10 cellular contexts compared by ENCODE assay signal in the genomic region with DNA sequence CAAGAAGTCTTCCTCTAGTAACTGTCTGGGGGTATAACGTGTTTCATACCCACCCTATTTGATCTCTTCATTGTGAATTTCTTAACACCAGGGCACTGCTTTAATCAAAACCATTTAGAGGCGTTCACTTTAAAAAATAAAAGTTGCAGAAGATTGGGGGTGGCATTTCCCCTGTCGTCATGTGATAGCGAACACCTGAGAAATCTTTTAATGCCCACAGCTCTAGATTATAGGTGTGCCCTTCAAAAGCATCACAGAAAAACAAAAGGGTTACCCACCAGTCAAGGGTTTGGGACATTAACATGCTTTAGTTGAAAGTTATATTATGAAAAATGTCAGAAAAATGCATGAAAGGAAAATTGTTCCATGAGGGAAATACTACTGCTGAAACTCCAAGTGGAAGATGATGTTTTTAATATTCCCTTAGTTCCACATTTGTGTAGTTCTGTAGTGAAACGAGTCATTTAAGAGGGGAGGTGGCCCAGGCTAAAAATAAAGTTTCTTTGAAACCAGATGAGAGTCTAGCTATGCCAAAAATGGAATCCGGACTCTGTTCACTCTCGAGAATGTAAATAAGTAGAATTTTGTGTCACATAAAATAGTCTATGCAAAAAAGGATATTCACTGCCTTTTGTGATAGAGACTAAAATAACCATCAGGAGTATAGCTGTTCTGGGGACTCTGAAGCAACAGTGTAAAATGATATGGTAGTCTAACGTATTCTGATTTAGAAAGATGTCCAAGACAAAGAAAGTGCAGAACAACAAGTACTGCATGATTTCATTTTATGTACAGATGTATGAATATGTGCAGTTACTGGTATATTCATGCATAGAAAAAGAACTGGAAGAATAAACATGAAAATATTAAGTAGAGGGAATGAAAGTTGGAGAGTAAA. TPM values are rescaled to one million over a fixed set of nuclear protein-coding genes. Genes with fewer than 3 reads are reported as not detected.
A peak's percentile ranks its signal among the peaks of the same experiment; 100 is the strongest.
DNase-seq lines count a peak whose midpoint lies in the region; ATAC-seq and TF ChIP-seq lines count a peak whose summit lies in the region.
"Had no signal": no experiment of that assay in that cellular context is flagged by ENCODE, and none has a peak within 500 bp of the region (broad histone marks: within the 10 kb centered on the region; RNA-seq: fewer than 3 reads in every experiment).

No MANE protein-coding gene starts in this region.

- H3K9me3 ChIP-seq in left ventricle myocardium inferior (replicated peaks), result no peaks in the 10 kb centered on the region

- H3K4me3 Mint-ChIP-seq in activated B cell treated with CpG ODN at 0.5 μM for 24 hours, result peak overlapping the region; percentile 76
- H3K4me3 Mint-ChIP-seq: dendritic cell treated with granulocyte-macrophage colony-stimulating factor and Interleukin-4, amounts not matched to agents 40 ng/mL and 50 ng/mL, for 4 days had no signal

- no peak for DNase-seq in left ventricle myocardium inferior
- DNase-seq in left ventricle myocardium superior, result no peak
- no peak for DNase-seq in activated B cell treated with CpG ODN at 0.5 μM for 24 hours
- DNase-seq in NCI-H2196 (lab: John Stamatoyannopoulos, UW; ENCODE audit: unreplicated experiment), result no peak
- DNase-seq in activated naive CD4-positive, alpha-beta T cell treated with anti-CD3 and anti-CD28 coated beads, Interleukin-2, amount 50 U/mL, for 72 hours (ENCODE audit: low spot score in 2 of 2), result no peak
- DNase-seq in cortex of kidney (lab: John Stamatoyannopoulos, UW), result no peak
- no peak for DNase-seq in globus pallidus (ENCODE audit: low spot score)
- DNase-seq: NCI-H1694 treated with DMSO at 0.1 percent for 48 hours had no signal

- POLR2A ChIA-PET in activated B cell treated with CpG ODN at 0.5 μM for 24 hours (lab: Charles Lee), result interaction anchor here (1.1 to 1.6 kb wide), 2 partner anchors 9 to 30 kb away, joined by 4 to 8 read pairs; no protein-coding TSS in a partner anchor

- no peaks in the 10 kb centered on the region for H3K27me3 Mint-ChIP-seq in activated B cell treated with CpG ODN at 0.5 μM for 24 hours
- H3K27me3 Mint-ChIP-seq: dendritic cell treated with granulocyte-macrophage colony-stimulating factor and Interleukin-4, amounts not matched to agents 40 ng/mL and 50 ng/mL, for 4 days had no signal

- H3K27me3 ChIP-seq in left ventricle myocardium inferior (ENCODE audit: low read depth), result no peaks in the 10 kb centered on the region

- peaks cover 86% of the 10 kb centered on the region for H3K4me1 ChIP-seq in left ventricle myocardium inferior

- peaks cover 24% of the 10 kb centered on the region for H3K36me3 ChIP-seq in left ventricle myocardium inferior

- H3K4me1 Mint-ChIP-seq in activated B cell treated with CpG ODN at 0.5 μM for 24 hours, result peaks cover 79% of the 10 kb centered on the region

- H3K27ac ChIP-seq in left ventricle myocardium inferior (replicated peaks), result peak overlapping the region; percentile 87

- intact Hi-C loops in left ventricle myocardium inferior (cut with micrococcal nuclease) (no loop called here), left ventricle myocardium superior (cut with micrococcal nuclease) (no loop called here), activated B cell treated with CpG ODN at 0.5 μM for 24 hours (cut with micrococcal nuclease) (loop anchor here (1.0 kb wide), 1 partner anchor 9 kb away; no protein-coding TSS in a partner anchor)

- ATAC-seq in left ventricle myocardium superior (no peak), HG02870 (IDR thresholded peaks at IDR 0.05; ENCODE audit: unreplicated experiment) (peak; percentile 85), activated B cell treated with CpG ODN at 0.5 μM for 24 hours (ENCODE audit: low read depth) (peak; percentile 52)
- ATAC-seq in activated naive CD4-positive, alpha-beta T cell treated with anti-CD3 and anti-CD28 coated beads, Interleukin-2, amount 50 U/mL, for 72 hours, result no peak

- no peaks in the 10 kb centered on the region for H3K9me3 Mint-ChIP-seq in activated B cell treated with CpG ODN at 0.5 μM for 24 hours
- H3K9me3 Mint-ChIP-seq in activated naive CD4-positive, alpha-beta T cell treated with anti-CD3 and anti-CD28 coated beads, Interleukin-2, amount 50 U/mL, for 72 hours, result no peaks in the 10 kb centered on the region
- H3K9me3 Mint-ChIP-seq: dendritic cell treated with granulocyte-macrophage colony-stimulating factor and Interleukin-4, amounts not matched to agents 40 ng/mL and 50 ng/mL, for 4 days had no signal

- TF ChIP-seq CTCF in left ventricle myocardium inferior (IDR thresholded peaks at IDR 0.05; ENCODE audit: borderline replicate concordance) (no peak), activated B cell treated with CpG ODN at 0.5 μM for 24 hours (IDR thresholded peaks at IDR 0.05) (no peak)

- peaks cover 43% of the 10 kb centered on the region for H3K36me3 Mint-ChIP-seq in activated B cell treated with CpG ODN at 0.5 μM for 24 hours (ENCODE audit: low read depth)
- H3K36me3 Mint-ChIP-seq in activated naive CD4-positive, alpha-beta T cell treated with anti-CD3 and anti-CD28 coated beads, Interleukin-2, amount 50 U/mL, for 72 hours, result no peaks in the 10 kb centered on the region

- CTCF ChIA-PET in activated B cell treated with CpG ODN at 0.5 μM for 24 hours (lab: Charles Lee), result interaction anchor here (1.1 to 1.4 kb wide), 2 partner anchors 12 to 20 kb away, joined by 3 to 6 read pairs; no protein-coding TSS in a partner anchor

- H3K27ac Mint-ChIP-seq in activated B cell treated with CpG ODN at 0.5 μM for 24 hours, result peak overlapping the region; percentile 95
- no peak overlapping the region for H3K27ac Mint-ChIP-seq in activated naive CD4-positive, alpha-beta T cell treated with anti-CD3 and anti-CD28 coated beads, Interleukin-2, amount 50 U/mL, for 72 hours
- H3K27ac Mint-ChIP-seq: dendritic cell treated with granulocyte-macrophage colony-stimulating factor and Interleukin-4, amounts not matched to agents 40 ng/mL and 50 ng/mL, for 4 days had no signal

- H3K4me3 ChIP-seq in left ventricle myocardium inferior, result peak overlapping the region; percentile 22

RNA-seq across cellular contexts. Expression of a gene that starts 32.3 kb away (rescaled TPM):
- 9.1 TPM for total RNA-seq in left ventricle myocardium inferior
- total RNA-seq in left ventricle myocardium superior, result 6.1 TPM
- total RNA-seq in activated B cell treated with CpG ODN at 0.5 μM for 24 hours, result 7.3 and 8.1 TPM in 2 replicates
- 1 to 10 TPM; 2.8 to 6.4 TPM for total RNA-seq in activated naive CD4-positive, alpha-beta T cell treated with anti-CD3 and anti-CD28 coated beads, Interleukin-2, amount 50 U/mL, for 72 hours

RNA-seq across cellular contexts. Expression of a gene that starts 32.4 kb away (rescaled TPM):
- 380 TPM for total RNA-seq in left ventricle myocardium inferior
- total RNA-seq in left ventricle myocardium superior, result 462 TPM
- 64.3 and 75.0 TPM in 2 replicates for total RNA-seq in activated B cell treated with CpG ODN at 0.5 μM for 24 hours
- 1 to 10 TPM; 4.2 to 6.6 TPM for total RNA-seq in activated naive CD4-positive, alpha-beta T cell treated with anti-CD3 and anti-CD28 coated beads, Interleukin-2, amount 50 U/mL, for 72 hours

RNA-seq across cellular contexts. Expression of a gene that starts 42.1 kb away (rescaled TPM):
- 10.3 TPM for total RNA-seq in left ventricle myocardium inferior
- total RNA-seq in left ventricle myocardium superior, result 10.9 TPM
- 19.4 and 19.7 TPM in 2 replicates for total RNA-seq in activated B cell treated with CpG ODN at 0.5 μM for 24 hours
- 10 to 100 TPM; 23.0 to 33.6 TPM for total RNA-seq in activated naive CD4-positive, alpha-beta T cell treated with anti-CD3 and anti-CD28 coated beads, Interleukin-2, amount 50 U/mL, for 72 hours

RNA-seq across cellular contexts. Expression of a gene that starts 42.3 kb away (rescaled TPM):
- total RNA-seq in left ventricle myocardium inferior (19.4 TPM), left ventricle myocardium superior (19.0 TPM), activated B cell treated with CpG ODN at 0.5 μM for 24 hours (11.6 and 14.2 TPM in 2 replicates)
- 10 to 100 TPM in 1 of 2 donors, 1 to 10 TPM in 1; 7.8 to 18.0 TPM for total RNA-seq in activated naive CD4-positive, alpha-beta T cell treated with anti-CD3 and anti-CD28 coated beads, Interleukin-2, amount 50 U/mL, for 72 hours

Comparison
In these comparisons a context has a peak if more than half of its experiments do, and no peak if none do; other contexts are left out.
1. ATAC-seq: peak in HG02870 (single experiment) and activated B cell treated with CpG ODN at 0.5 μM for 24 hours (single experiment); none in left ventricle myocardium superior (single experiment) and activated naive CD4-positive, alpha-beta T cell treated with anti-CD3 and anti-CD28 coated beads, Interleukin-2, amount 50 U/mL, for 72 hours (0 of 2).